In the genomic region with DNA sequence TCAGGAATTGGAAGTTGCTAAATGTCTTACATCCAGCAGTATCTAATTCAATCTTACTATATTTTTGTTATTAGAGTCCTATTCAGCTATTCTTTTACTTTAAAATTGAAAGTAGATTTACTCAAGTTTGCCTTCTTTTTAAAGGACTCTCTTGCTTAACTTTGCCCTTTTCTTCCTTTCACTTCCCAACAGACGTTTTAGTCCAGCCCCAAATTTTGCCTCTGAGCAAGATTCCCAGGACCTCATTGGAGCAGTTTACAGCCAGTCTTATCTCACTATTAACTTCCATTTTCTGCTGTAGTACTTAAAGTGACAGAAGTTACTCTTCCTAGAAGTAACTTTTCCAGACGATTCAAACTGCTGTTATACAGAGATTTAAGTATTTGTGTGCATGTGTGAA, we compare ENCODE assay signal across 8 cellular contexts. TPM values are rescaled to one million over a fixed set of nuclear protein-coding genes. Genes with fewer than 3 reads are reported as not detected.
A peak's percentile ranks its signal among the peaks of the same experiment; 100 is the strongest.
DNase-seq lines count a peak whose midpoint lies in the region; ATAC-seq, FAIRE-seq and TF ChIP-seq lines count a peak whose summit lies in the region.

No MANE protein-coding gene starts in this region.

- TF ChIP-seq POLR2A in GM12891 (IDR thresholded peaks at IDR 0.05; ENCODE audit: low read depth, low read length), result no peak

- POLR2A ChIA-PET in CD8-positive, alpha-beta T cell (lab: Charles Lee), result no interaction called here

- CTCF ChIA-PET in CD8-positive, alpha-beta T cell (lab: Charles Lee), result no interaction called here

- H3K27ac ChIP-seq in CD8-positive, alpha-beta T cell (ENCODE audit: low read depth, low read length), result no peak overlapping the region
- H3K27ac ChIP-seq in fibroblast of lung (ENCODE audit: insufficient read depth, low read length) (peak overlapping the region; percentile 20), osteoblast (ENCODE audit: low read depth, low read length) (peak overlapping the region; percentile 63)

- no peaks in the 10 kb centered on the region for H3K9me3 Mint-ChIP-seq in CD8-positive, alpha-beta T cell

- H2AFZ ChIP-seq in fibroblast of lung (ENCODE audit: low read length) (peak overlapping the region; percentile 71), osteoblast (ENCODE audit: low read length) (peak overlapping the region; percentile 77)

- no peak for DNase-seq in CD8-positive, alpha-beta T cell
- DNase-seq in RPMI7951 (ENCODE audit: low read depth), result peak; percentile 92
- DNase-seq in fibroblast of lung (ENCODE audit: low read depth in 2 of 2), result peak; percentile 71 to 91
- peak; percentile 96 for DNase-seq in osteoblast (ENCODE audit: insufficient read length, low spot score, missing footprints)
- DNase-seq in GM12891 (ENCODE audit: insufficient read length, low spot score), result no peak
- no peak for DNase-seq in HAP-1 (ENCODE audit: low spot score in 2 of 2)

- peak overlapping the region; percentile 9 for H3K4me3 Mint-ChIP-seq in CD8-positive, alpha-beta T cell

- H3K36me3 Mint-ChIP-seq in CD8-positive, alpha-beta T cell, result peaks cover 7% of the 10 kb centered on the region

- peaks cover 32% of the 10 kb centered on the region for H3K4me1 Mint-ChIP-seq in CD8-positive, alpha-beta T cell (ENCODE audit: low read depth)

- intact Hi-C loops in CD8-positive, alpha-beta T cell (cut with DNase I, micrococcal nuclease), result loop anchor here (2.0 to 10.0 kb wide), 4 partner anchors 43 to 1049 kb away; a partner anchor contains a TSS

- H4K20me1 ChIP-seq in fibroblast of lung (ENCODE audit: control insufficient read depth, extremely low read depth, insufficient read depth, low read length) (no peaks in the 10 kb centered on the region), osteoblast (ENCODE audit: insufficient read depth, low read length) (peaks cover 7% of the 10 kb centered on the region)

- no peak overlapping the region for H3K4me3 ChIP-seq in CD8-positive, alpha-beta T cell (ENCODE audit: low read depth, low read length)
- peak overlapping the region in 3 of 4 experiments; percentile 7 to 74 (median 22) for H3K4me3 ChIP-seq in fibroblast of lung (replicated peaks in 1 of 4; ENCODE audit: control extremely low read depth in 1 of 4, insufficient read depth in 1 of 4, low read depth in 3 of 4, low read length in 4 of 4)
- peak overlapping the region; percentile 38 for H3K4me3 ChIP-seq in osteoblast (ENCODE audit: insufficient read depth, low read length)
- H3K4me3 ChIP-seq in HAP-1, result no peak overlapping the region

- TF ChIP-seq CTCF in CD8-positive, alpha-beta T cell (IDR thresholded peaks at IDR 0.05), result no peak
- TF ChIP-seq CTCF in fibroblast of lung (conservative IDR thresholded peaks at IDR 0.05 in 1 of 2, IDR thresholded peaks at IDR 0.05 in 1 of 2; ENCODE audit: low read depth in 1 of 2, low read length in 2 of 2) (no peak), osteoblast (IDR thresholded peaks at IDR 0.05; ENCODE audit: extremely low read depth, low read depth, low read length) (no peak)

- no peak overlapping the region for H3K27ac Mint-ChIP-seq in CD8-positive, alpha-beta T cell

- H3K36me3 ChIP-seq in CD8-positive, alpha-beta T cell (ENCODE audit: insufficient read depth, low read length), result no peaks in the 10 kb centered on the region
- no peaks in the 10 kb centered on the region for H3K36me3 ChIP-seq in fibroblast of lung (ENCODE audit: control insufficient read depth, insufficient read depth, low read length)
- no peaks in the 10 kb centered on the region for H3K36me3 ChIP-seq in osteoblast (ENCODE audit: insufficient read depth, low read length)
- no peaks in the 10 kb centered on the region for H3K36me3 ChIP-seq in HAP-1 (replicated peaks)

- ATAC-seq in CD8-positive, alpha-beta T cell, result no peak
- ATAC-seq in HG03196 (IDR thresholded peaks at IDR 0.05; ENCODE audit: unreplicated experiment), result no peak
- ATAC-seq in HG02970 (IDR thresholded peaks at IDR 0.05; ENCODE audit: low FRiP score, unreplicated experiment), result no peak

- no peaks in the 10 kb centered on the region for H3K9me3 ChIP-seq in CD8-positive, alpha-beta T cell (ENCODE audit: low read length)
- H3K9me3 ChIP-seq in fibroblast of lung (ENCODE audit: control insufficient read depth, insufficient read depth, low read depth, low read length) (no peaks in the 10 kb centered on the region), osteoblast (ENCODE audit: low read depth, low read length) (no peaks in the 10 kb centered on the region), HAP-1 (no peaks in the 10 kb centered on the region)

- in situ Hi-C loops in HAP-1 (cut with MboI; ENCODE audit: low sequenced_read_pairs), result no loop called here

- H3K4me2 ChIP-seq in fibroblast of lung (ENCODE audit: extremely low read depth, insufficient read depth, low read length) (peak overlapping the region; percentile 81), osteoblast (ENCODE audit: insufficient read depth, low read length) (peak overlapping the region; percentile 62)

- H3K27me3 Mint-ChIP-seq in CD8-positive, alpha-beta T cell (ENCODE audit: low read depth), result peaks cover 3% of the 10 kb centered on the region

- FAIRE-seq in GM12891 (lab: Jason Lieb, UNC), result no peak

- H3K27me3 ChIP-seq in CD8-positive, alpha-beta T cell (ENCODE audit: insufficient read depth, low read length), result no peaks in the 10 kb centered on the region
- H3K27me3 ChIP-seq in fibroblast of lung (ENCODE audit: control insufficient read depth, insufficient read depth, low read length) (no peaks in the 10 kb centered on the region), osteoblast (ENCODE audit: insufficient read depth, low read length) (no peaks in the 10 kb centered on the region), HAP-1 (ENCODE audit: low read depth) (peaks cover 37% of the 10 kb centered on the region)

- no peak overlapping the region for H3K9ac ChIP-seq in fibroblast of lung (ENCODE audit: insufficient read depth, low read length)

- peaks cover 25% of the 10 kb centered on the region for H3K4me1 ChIP-seq in CD8-positive, alpha-beta T cell (ENCODE audit: insufficient read depth, low read length)
- H3K4me1 ChIP-seq in fibroblast of lung (ENCODE audit: control insufficient read depth, extremely low read depth, insufficient read depth, low read length) (peaks cover 2% of the 10 kb centered on the region), osteoblast (ENCODE audit: insufficient read depth, low read length) (peaks cover 9% of the 10 kb centered on the region), HAP-1 (peaks cover 23% of the 10 kb centered on the region)

- H3K79me2 ChIP-seq in fibroblast of lung (ENCODE audit: control insufficient read depth, insufficient read depth, low read length) (peaks cover 27% of the 10 kb centered on the region), osteoblast (ENCODE audit: insufficient read depth, low read length) (peaks cover 30% of the 10 kb centered on the region)

TF ChIP-seq in GM12891, 5 proteins besides CTCF, POLR2A, EP300 and RAD21:
- TF ChIP-seq SPI1 (IDR thresholded peaks at IDR 0.05; ENCODE audit: low read depth, low read length) (no peak), PAX5 (IDR thresholded peaks at IDR 0.05; ENCODE audit: insufficient read depth, low read length, severe bottlenecking) (no peak), TAF1 (IDR thresholded peaks at IDR 0.05; ENCODE audit: low read depth, low read length) (no peak), POLR2AphosphoS5 (IDR thresholded peaks at IDR 0.05; ENCODE audit: low read depth, low read length) (no peak), POU2F2 (IDR thresholded peaks at IDR 0.05; ENCODE audit: low read depth, low read length) (no peak)
TF ChIP-seq in GM12891: peak in this region for 0.

RNA-seq across cellular contexts. Expression of a gene that starts 1.7 kb away (rescaled TPM):
- total RNA-seq in CD8-positive, alpha-beta T cell, result 10 to 100 TPM; 37.2 to 43.8 TPM
- 94.0 and 96.4 TPM in 2 replicates for total RNA-seq in RPMI7951 (2014; rRNA removed; shearing (Covaris generic))
- total RNA-seq in fibroblast of lung (51.4 and 67.7 TPM in 2 replicates), osteoblast (62.5 and 68.0 TPM in 2 replicates)
- polyA plus RNA-seq in fibroblast of lung, result 31.3 and 48.0 TPM in 2 replicates
- polyA plus RNA-seq in fibroblast of lung (2012), result 18.8 and 27.4 TPM in 2 replicates
- polyA minus RNA-seq in fibroblast of lung (ENCODE audit: low replicate concordance), result 10.2 and 15.4 TPM in 2 replicates
- polyA plus RNA-seq in GM12891 (2012; ENCODE audit: low read depth, missing spikeins), result 28.1 TPM

RNA-seq across cellular contexts. Expression of a gene that starts 18.1 kb away (rescaled TPM):
- total RNA-seq in CD8-positive, alpha-beta T cell, result under 1 TPM; 0.57 to 1.00 TPM
- 126 and 137 TPM in 2 replicates for total RNA-seq in RPMI7951 (2014; rRNA removed; shearing (Covaris generic))
- 3.9 and 8.4 TPM in 2 replicates for total RNA-seq in fibroblast of lung
- polyA plus RNA-seq in fibroblast of lung, result 5.4 and 6.1 TPM in 2 replicates
- polyA plus RNA-seq in fibroblast of lung (2012), result 3.8 and 4.2 TPM in 2 replicates
- polyA minus RNA-seq in fibroblast of lung (ENCODE audit: low replicate concordance), result 7.2 and 25.7 TPM in 2 replicates
- total RNA-seq in osteoblast, result 25.0 and 25.7 TPM in 2 replicates
- 1.7 TPM for polyA plus RNA-seq in GM12891 (2012; ENCODE audit: low read depth, missing spikeins)

Comparison
In these comparisons a context has a peak if more than half of its experiments do, and no peak if none do; other contexts are left out.
1. DNase-seq: peak in RPMI7951 (single experiment), fibroblast of lung (2 of 2) and osteoblast (single experiment); none in CD8-positive, alpha-beta T cell (0 of 7), GM12891 (single experiment) and HAP-1 (0 of 2).
2. H3K4me3 ChIP-seq: peak in fibroblast of lung (3 of 4) and osteoblast (single experiment); none in CD8-positive, alpha-beta T cell (single experiment) and HAP-1 (single experiment).